In the genomic region with DNA sequence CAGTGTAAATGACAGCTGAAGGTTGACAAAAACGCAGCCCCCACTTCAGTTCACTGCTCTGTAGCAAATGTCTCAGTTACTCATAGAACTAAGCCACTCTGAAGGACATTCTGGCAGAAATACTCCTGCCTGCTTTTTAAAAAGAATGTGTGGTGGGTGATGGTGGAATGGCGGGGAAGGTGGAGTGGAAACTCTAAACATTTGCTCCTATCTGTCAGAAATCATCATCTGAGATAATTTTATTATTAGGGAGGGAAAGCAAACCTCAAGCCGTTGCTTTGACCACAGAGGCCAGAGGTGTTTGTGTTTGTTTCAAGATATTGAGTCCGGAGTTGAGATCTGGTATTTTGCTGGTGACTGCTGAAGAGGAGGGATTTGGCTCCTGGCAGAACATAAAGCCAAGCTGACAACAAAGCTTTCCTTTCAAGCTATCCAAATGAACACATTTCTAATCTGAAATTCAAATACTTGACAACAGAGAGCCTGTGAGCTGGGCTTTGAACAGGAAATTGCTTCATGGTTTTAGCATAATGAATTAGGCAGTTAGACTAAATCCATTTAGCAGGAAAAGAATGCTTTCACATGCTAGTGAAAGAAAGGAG, we compare ENCODE assay signal across 1 cellular context.
TF ChIP-seq lines count a peak whose summit lies in the region.

No MANE protein-coding gene starts in this region.

TF ChIP-seq in SK-N-SH, 30 proteins besides CTCF, POLR2A, EP300 and RAD21 (continued from another document):
- no peak for TF ChIP-seq TEAD4 (IDR thresholded peaks at IDR 0.05; ENCODE audit: borderline replicate concordance, insufficient read depth)
- TF ChIP-seq NRF1 (IDR thresholded peaks at IDR 0.05; ENCODE audit: low read depth, low read length): no peak
- TF ChIP-seq SMC3 (IDR thresholded peaks at IDR 0.05; ENCODE audit: low read depth, low read length): no peak
- TF ChIP-seq, protein P1, sequence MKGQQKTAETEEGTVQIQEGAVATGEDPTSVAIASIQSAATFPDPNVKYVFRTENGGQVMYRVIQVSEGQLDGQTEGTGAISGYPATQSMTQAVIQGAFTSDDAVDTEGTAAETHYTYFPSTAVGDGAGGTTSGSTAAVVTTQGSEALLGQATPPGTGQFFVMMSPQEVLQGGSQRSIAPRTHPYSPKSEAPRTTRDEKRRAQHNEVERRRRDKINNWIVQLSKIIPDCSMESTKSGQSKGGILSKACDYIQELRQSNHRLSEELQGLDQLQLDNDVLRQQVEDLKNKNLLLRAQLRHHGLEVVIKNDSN (IDR thresholded peaks at IDR 0.05; ENCODE audit: borderline replicate concordance, low read depth): no peak
- no peak for TF ChIP-seq FOXM1 (IDR thresholded peaks at IDR 0.05; ENCODE audit: low read depth)
